ENCODE assay signal across 16 cellular contexts in the genomic region with DNA sequence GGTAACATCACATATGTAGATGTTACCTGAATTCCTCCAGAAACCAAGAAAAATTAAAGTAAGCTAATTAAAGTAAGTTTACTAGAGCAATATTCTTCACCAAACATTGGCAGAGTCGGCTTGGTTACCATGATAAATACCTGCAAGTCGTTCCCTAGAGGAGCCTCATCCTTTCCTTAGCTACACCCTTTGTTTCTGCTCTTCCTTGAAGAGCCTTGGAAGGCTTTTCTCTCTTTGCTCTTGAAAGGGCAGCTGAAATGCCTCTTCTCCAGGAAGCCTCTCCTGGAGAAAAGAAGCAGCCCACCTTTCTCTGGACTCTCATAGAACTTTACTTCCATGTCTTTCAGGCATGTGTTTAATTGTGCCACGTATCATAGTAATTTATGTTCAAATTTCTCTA. TPM values are rescaled to one million over a fixed set of nuclear protein-coding genes. Genes with fewer than 3 reads are reported as not detected.
DNase-seq lines count a peak whose midpoint lies in the region; ATAC-seq and TF ChIP-seq lines count a peak whose summit lies in the region.
"Had no signal": no experiment of that assay in that cellular context is flagged by ENCODE, and none has a peak within 500 bp of the region (broad histone marks: within the 10 kb centered on the region; RNA-seq: fewer than 3 reads in every experiment).

No MANE protein-coding gene starts in this region.

- H3K4me3 ChIP-seq in SJSA1, result no peak overlapping the region
- no peak overlapping the region for H3K4me3 ChIP-seq in uterus
- H3K4me3 ChIP-seq: Peyer's patch had no signal

- H3K36me3 ChIP-seq in SJSA1, result peaks cover 40% of the 10 kb centered on the region
- H3K36me3 ChIP-seq in uterus, result no peaks in the 10 kb centered on the region
- H3K36me3 ChIP-seq: Peyer's patch had no signal

- no peaks in the 10 kb centered on the region for H3K9me3 ChIP-seq in SJSA1 (replicated peaks)
- H3K9me3 ChIP-seq in uterus, result no peaks in the 10 kb centered on the region
- H3K9me3 ChIP-seq: Peyer's patch had no signal

- TF ChIP-seq POLR2A in uterus (IDR thresholded peaks at IDR 0.05), result no peak

- DNase-seq in HFFc6 (no peak), SJSA1 (ENCODE audit: low read depth in 1 of 2, low spot score in 2 of 2) (no peak), iPS-NIHi11 (ENCODE audit: low spot score) (peak; percentile 13), uterus (no peak), natural killer cell (no peak)
- DNase-seq in stimulated activated CD4-positive, alpha-beta T cell treated with anti-CD3 and anti-CD28 coated beads, Interleukin-4, amount 100 ng/mL, for 24 hours, result no peak
- DNase-seq: COR-L47, GF-D8, KBM-7, NCI-H1436, NCI-H2081, NCI-H524, Peyer's patch, SHP77 had no signal

- no peak overlapping the region for H3K4me3 Mint-ChIP-seq in HFFc6
- no peak overlapping the region for H3K4me3 Mint-ChIP-seq in natural killer cell

- peaks cover 80% of the 10 kb centered on the region for H3K4me1 Mint-ChIP-seq in HFFc6 (ENCODE audit: low read depth)
- no peaks in the 10 kb centered on the region for H3K4me1 Mint-ChIP-seq in natural killer cell

- peaks cover 9% of the 10 kb centered on the region; the same call in 1 of the 2 replicates for H3K36me3 Mint-ChIP-seq in HFFc6 (ENCODE audit: low read depth)
- no peaks in the 10 kb centered on the region for H3K36me3 Mint-ChIP-seq in natural killer cell

- H3K27me3 Mint-ChIP-seq in HFFc6 (ENCODE audit: insufficient read depth), result no peaks in the 10 kb centered on the region
- H3K27me3 Mint-ChIP-seq in natural killer cell (ENCODE audit: low read depth in 2 of 2), result peaks cover 10 to 41% of the 10 kb centered on the region in 2 donors

- H3K27me3 ChIP-seq in SJSA1 (replicated peaks), result no peaks in the 10 kb centered on the region
- no peaks in the 10 kb centered on the region for H3K27me3 ChIP-seq in uterus
- H3K27me3 ChIP-seq: Peyer's patch had no signal

- H3K4me1 ChIP-seq in SJSA1 (replicated peaks) (peaks cover 73% of the 10 kb centered on the region), uterus (peaks cover 4 to 10% of the 10 kb centered on the region in 2 donors)

- intact Hi-C loops in uterus (cut with DNase I; ENCODE audit: low total_unique reads), result no loop called here
- intact Hi-C loops in natural killer cell (cut with micrococcal nuclease), result no loop called here

- no peaks in the 10 kb centered on the region for H3K9me3 Mint-ChIP-seq in HFFc6
- H3K9me3 Mint-ChIP-seq in natural killer cell, result no peaks in the 10 kb centered on the region

- H3K27ac Mint-ChIP-seq in HFFc6, result peak overlapping the region; percentile 91
- no peak overlapping the region for H3K27ac Mint-ChIP-seq in natural killer cell

- peak overlapping the region; percentile 97 for H3K27ac ChIP-seq in SJSA1
- H3K27ac ChIP-seq in uterus, result peak overlapping the region; percentile 87 to 91

- ATAC-seq in HG03135 (IDR thresholded peaks at IDR 0.05; ENCODE audit: unreplicated experiment), result no peak
- ATAC-seq in natural killer cell, result no peak
- ATAC-seq: SK-N-SH treated with all-trans-retinoic acid at 6 μM for 48 hours had no signal

- TF ChIP-seq CTCF in HFFc6 (IDR thresholded peaks at IDR 0.05), result no peak
- no peak for TF ChIP-seq CTCF in uterus (IDR thresholded peaks at IDR 0.05)
- TF ChIP-seq CTCF in natural killer cell (IDR thresholded peaks at IDR 0.05), result no peak

RNA-seq across cellular contexts. Expression of a gene that starts 34.9 kb away (rescaled TPM):
- total RNA-seq in HFFc6 (2021; fragmentation: NEBNext Ultra II Directional; extraction: Animal tissue kit (Norgen Biotek cat#: 25700)), result 1,000 to 10,000 TPM; 1,066 to 1,726 (median 1,102) TPM
- total RNA-seq in SJSA1 (2014; rRNA removed; shearing (Covaris generic)), result 411 and 544 TPM in 2 replicates
- total RNA-seq in uterus (1,000 to 10,000 TPM in 1 of 4 donors, 100 to 1,000 TPM in 3; 351 to 1,046 (median 551) TPM), natural killer cell (1 to 10 TPM in 2 of 3 donors, under 1 TPM in 1; 0.14 to 2.5 (median 1.0) TPM)

Comparison
In these comparisons a context has a peak if more than half of its experiments do, and no peak if none do; other contexts are left out.
1. RNA of a gene that starts 34.9 kb away (total RNA-seq): 1,066 to 1,726 TPM in HFFc6, 351 to 1,046 TPM in uterus and 411 to 544 TPM in SJSA1; 0.14 to 2.5 TPM in natural killer cell; every median in the first group is over 100 times any median in the second.